In genomic region chr6:15783484-15783883, GRCh38 we compare ENCODE assay signal across 31 cellular contexts.
DNase-seq lines count a peak whose midpoint lies in the region; ATAC-seq, FAIRE-seq and TF ChIP-seq lines count a peak whose summit lies in the region.
"Had no signal": no experiment of that assay in that cellular context is flagged by ENCODE, and none has a peak within 500 bp of the region (broad histone marks: within the 10 kb centered on the region; RNA-seq: fewer than 3 reads in every experiment).

No MANE protein-coding gene starts in this region.

- intact Hi-C loops in body of pancreas (cut with DNase I) (no loop called here), pancreas (cut with DNase I) (no loop called here)

- no peaks in the 10 kb centered on the region for H3K27me3 ChIP-seq in body of pancreas
- H3K27me3 ChIP-seq in pancreas: no peaks in the 10 kb centered on the region
- H3K27me3 ChIP-seq: BLaER1; BLaER1 treated with 17β-estradiol and CSF1 and Interleukin-3, amounts not matched to agents 10 nM and 100 nM had no signal

- H3K4me3 ChIP-seq in body of pancreas (no peak overlapping the region), pancreas (no peak overlapping the region)
- H3K4me3 ChIP-seq: A549; BLaER1; BLaER1 treated with 17β-estradiol and CSF1 and Interleukin-3, amounts not matched to agents 10 nM and 100 nM had no signal

- no peak overlapping the region for H3K27ac ChIP-seq in body of pancreas
- H3K27ac ChIP-seq in pancreas: no peak overlapping the region
- H3K27ac ChIP-seq: 22Rv1; A549; BLaER1; BLaER1 treated with 17β-estradiol and CSF1 and Interleukin-3, amounts not matched to agents 10 nM and 100 nM; C4-2B had no signal

- TF ChIP-seq POLR2A in body of pancreas (IDR thresholded peaks at IDR 0.05): no peak

- H3K4me1 ChIP-seq in body of pancreas (peaks cover 15% of the 10 kb centered on the region), pancreas (peaks cover 0 to 5% (median 0%) of the 10 kb centered on the region in 3 donors)
- H3K4me1 ChIP-seq: A549; BLaER1; BLaER1 treated with 17β-estradiol and CSF1 and Interleukin-3, amounts not matched to agents 10 nM and 100 nM; Caco-2 had no signal

- TF ChIP-seq CTCF in body of pancreas (IDR thresholded peaks at IDR 0.05) (no peak), pancreas (IDR thresholded peaks at IDR 0.05) (no peak)

- ATAC-seq in body of pancreas: no peak
- peak; percentile 45 to 77 (median 64) for ATAC-seq in pancreas
- ATAC-seq: A549; CD8-positive, alpha-beta T cell had no signal

- no peaks in the 10 kb centered on the region for H3K36me3 ChIP-seq in body of pancreas (replicated peaks in 1 of 2; ENCODE audit: insufficient read depth in 1 of 2, low read depth in 2 of 2)
- H3K36me3 ChIP-seq in pancreas: no peaks in the 10 kb centered on the region
- H3K36me3 ChIP-seq: BE2C; BLaER1; BLaER1 treated with 17β-estradiol and CSF1 and Interleukin-3, amounts not matched to agents 10 nM and 100 nM had no signal

- 27 to 39% methylated on average over 3 of the region's 3 CpGs for WGBS in body of pancreas, 2 donors
- 37 to 42% methylated on average over 3 of the region's 3 CpGs for WGBS in pancreas, 2 donors

- FAIRE-seq in pancreas (lab: Jason Lieb, UNC): no peak
- FAIRE-seq: A204.1, A549, D721Med had no signal

- DNase-seq in body of pancreas (peak; percentile 16 to 56 (median 30)), pancreas (peak in 1 of 6 donors; percentile 22), mucosa of gallbladder (ENCODE audit: low spot score) (no peak), SW 1271 (lab: John Stamatoyannopoulos, UW) (no peak)
- DNase-seq: 8988T; ACHN; AML-193; BE2C; C1 segment of cervical spinal cord; Caco-2; Calu3; CD4-positive, alpha-beta memory T cell; CD4-positive, alpha-beta T cell; CD4-positive, CD25-positive, alpha-beta regulatory T cell; CD8-positive, alpha-beta memory T cell; CD8-positive, alpha-beta T cell; COR-L47; DMS 273 treated with DMSO at 0.1 percent for 48 hours; DMS153; DMS53; DMS79; DMS79 treated with DMSO at 0.1 percent for 48 hours; DND-41; EL had no signal

- no peaks in the 10 kb centered on the region for H3K9me3 ChIP-seq in body of pancreas
- no peaks in the 10 kb centered on the region for H3K9me3 ChIP-seq in pancreas
- H3K9me3 ChIP-seq: A549, BE2C, Caco-2 had no signal

Comparison
In these comparisons a context has a peak if more than half of its experiments do, and no peak if none do; other contexts are left out.
1. DNase-seq: peak in body of pancreas (4 of 4); none in mucosa of gallbladder (single experiment) and SW 1271 (0 of 2).